In the genomic region with DNA sequence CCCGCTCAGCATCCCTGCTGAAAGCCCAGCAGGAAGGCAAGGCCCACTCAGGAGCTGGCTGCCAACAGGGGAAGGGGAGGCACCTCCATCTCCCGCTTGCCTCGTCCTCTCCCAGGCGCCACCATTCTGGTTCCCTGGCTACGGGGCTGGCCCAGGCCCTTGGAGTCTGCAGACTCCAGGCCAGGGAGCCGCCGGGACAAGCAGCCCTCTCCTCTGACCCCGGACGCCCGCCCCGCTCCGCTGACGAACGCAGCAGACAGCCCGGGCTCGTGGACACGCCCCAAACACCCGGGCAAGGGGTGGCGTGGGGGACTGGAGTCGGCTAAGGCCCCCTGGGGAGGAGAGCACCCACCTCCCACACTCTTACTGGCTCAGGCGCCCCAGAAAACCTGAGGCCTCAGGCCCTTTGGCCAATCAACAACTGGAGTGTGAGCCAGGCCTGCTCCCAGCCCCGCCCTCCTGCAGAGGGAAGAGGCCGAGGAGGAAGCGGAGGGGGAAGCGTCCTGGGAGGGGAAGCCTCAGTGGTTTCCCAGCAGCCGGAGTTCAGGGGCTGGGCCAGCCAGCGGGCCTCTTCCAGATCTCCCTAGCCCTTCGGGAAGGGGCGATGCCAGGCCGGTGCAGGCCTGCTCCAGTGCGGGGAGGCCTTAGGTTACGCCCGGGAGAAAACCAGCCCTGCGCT, we compare ENCODE assay signal across 8 cellular contexts. TPM values are rescaled to one million over a fixed set of nuclear protein-coding genes. Genes with fewer than 3 reads are reported as not detected.
DNase-seq lines count a peak whose midpoint lies in the region; ATAC-seq and TF ChIP-seq lines count a peak whose summit lies in the region.

No MANE protein-coding gene starts in this region.

- DNase-seq in EL (peak; percentile 100), SW480 (ENCODE audit: low spot score) (peak; percentile 91), MCF 10A (ENCODE audit: unreplicated experiment) (peak; percentile 98), iPS DF 19.7 (ENCODE audit: low read depth, low spot score) (peak; percentile 70), putamen (ENCODE audit: low spot score) (peak; percentile 77)

- no peak for TF ChIP-seq EP300 in Ishikawa (IDR thresholded peaks at IDR 0.05; ENCODE audit: borderline replicate concordance)

- CTCF ChIA-PET in MCF 10A (lab: Yijun Ruan, JAX) = no interaction called here

- H3K4me1 Mint-ChIP-seq in MCF 10A (ENCODE audit: insufficient read depth, unreplicated experiment) = peaks cover 27% of the 10 kb centered on the region

- H3K9me3 Mint-ChIP-seq in MCF 10A (ENCODE audit: unreplicated experiment) = no peaks in the 10 kb centered on the region

- TF ChIP-seq CTCF in MCF 10A (IDR thresholded peaks at IDR 0.05; ENCODE audit: unreplicated experiment) = no peak

- peak overlapping the region; percentile 73 for H3K27ac Mint-ChIP-seq in MCF 10A (ENCODE audit: low read depth, unreplicated experiment)

- H3K27me3 Mint-ChIP-seq in MCF 10A (ENCODE audit: insufficient read depth, unreplicated experiment) = no peaks in the 10 kb centered on the region

- H3K4me3 Mint-ChIP-seq in MCF 10A (ENCODE audit: unreplicated experiment) = peak overlapping the region; percentile 87

- no TSS peak for BruUV-seq in MCF 10A (replicated peaks; lab: Mats Ljungman, UMichigan)

- POLR2A ChIA-PET in MCF 10A (lab: Yijun Ruan, JAX) = interaction anchor here (0.6 to 3.6 kb wide), 3 partner anchors 10 to 259 kb away, joined by 3 to 27 read pairs (median 7); partner anchors contain the start of genes SGSM2 and TSR1

- peaks cover 5% of the 10 kb centered on the region for H3K36me3 Mint-ChIP-seq in MCF 10A (ENCODE audit: insufficient read depth, unreplicated experiment)

- ATAC-seq in HG02938 (IDR thresholded peaks at IDR 0.05; ENCODE audit: unreplicated experiment) (no peak), HG02642 (IDR thresholded peaks at IDR 0.05; ENCODE audit: poor library complexity, unreplicated experiment) (no peak)

- TF ChIP-seq RAD21 in Ishikawa (IDR thresholded peaks at IDR 0.05; ENCODE audit: low read depth) = no peak

- intact Hi-C loops in MCF 10A (cut with micrococcal nuclease) = no loop called here

TF ChIP-seq in Ishikawa, 13 proteins besides CTCF, POLR2A, EP300 and RAD21:
- TF ChIP-seq ZBTB7A (IDR thresholded peaks at IDR 0.05; ENCODE audit: low read depth) = no peak
- TF ChIP-seq TCF12 (IDR thresholded peaks at IDR 0.05; ENCODE audit: low read depth) = peak; percentile 59; the same call in 1 of the 2 replicates
- TF ChIP-seq YY1 (IDR thresholded peaks at IDR 0.05; ENCODE audit: low read depth) = no peak
- TF ChIP-seq MAX (IDR thresholded peaks at IDR 0.05) = peak; percentile 70
- TF ChIP-seq CEBPB (IDR thresholded peaks at IDR 0.05) = no peak
- no peak for TF ChIP-seq USF1 (IDR thresholded peaks at IDR 0.05)
- TF ChIP-seq, protein P1, sequence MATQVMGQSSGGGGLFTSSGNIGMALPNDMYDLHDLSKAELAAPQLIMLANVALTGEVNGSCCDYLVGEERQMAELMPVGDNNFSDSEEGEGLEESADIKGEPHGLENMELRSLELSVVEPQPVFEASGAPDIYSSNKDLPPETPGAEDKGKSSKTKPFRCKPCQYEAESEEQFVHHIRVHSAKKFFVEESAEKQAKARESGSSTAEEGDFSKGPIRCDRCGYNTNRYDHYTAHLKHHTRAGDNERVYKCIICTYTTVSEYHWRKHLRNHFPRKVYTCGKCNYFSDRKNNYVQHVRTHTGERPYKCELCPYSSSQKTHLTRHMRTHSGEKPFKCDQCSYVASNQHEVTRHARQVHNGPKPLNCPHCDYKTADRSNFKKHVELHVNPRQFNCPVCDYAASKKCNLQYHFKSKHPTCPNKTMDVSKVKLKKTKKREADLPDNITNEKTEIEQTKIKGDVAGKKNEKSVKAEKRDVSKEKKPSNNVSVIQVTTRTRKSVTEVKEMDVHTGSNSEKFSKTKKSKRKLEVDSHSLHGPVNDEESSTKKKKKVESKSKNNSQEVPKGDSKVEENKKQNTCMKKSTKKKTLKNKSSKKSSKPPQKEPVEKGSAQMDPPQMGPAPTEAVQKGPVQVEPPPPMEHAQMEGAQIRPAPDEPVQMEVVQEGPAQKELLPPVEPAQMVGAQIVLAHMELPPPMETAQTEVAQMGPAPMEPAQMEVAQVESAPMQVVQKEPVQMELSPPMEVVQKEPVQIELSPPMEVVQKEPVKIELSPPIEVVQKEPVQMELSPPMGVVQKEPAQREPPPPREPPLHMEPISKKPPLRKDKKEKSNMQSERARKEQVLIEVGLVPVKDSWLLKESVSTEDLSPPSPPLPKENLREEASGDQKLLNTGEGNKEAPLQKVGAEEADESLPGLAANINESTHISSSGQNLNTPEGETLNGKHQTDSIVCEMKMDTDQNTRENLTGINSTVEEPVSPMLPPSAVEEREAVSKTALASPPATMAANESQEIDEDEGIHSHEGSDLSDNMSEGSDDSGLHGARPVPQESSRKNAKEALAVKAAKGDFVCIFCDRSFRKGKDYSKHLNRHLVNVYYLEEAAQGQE (IDR thresholded peaks at IDR 0.05; ENCODE audit: low read depth) = no peak
- no peak for TF ChIP-seq FOXM1 (IDR thresholded peaks at IDR 0.05; ENCODE audit: borderline replicate concordance, low read depth)
- TF ChIP-seq TAF1 (IDR thresholded peaks at IDR 0.05; ENCODE audit: low read depth) = no peak
- no peak for TF ChIP-seq EGR1 (IDR thresholded peaks at IDR 0.05)
- no peak for TF ChIP-seq NFIC (IDR thresholded peaks at IDR 0.05)
- TF ChIP-seq CREB1 (IDR thresholded peaks at IDR 0.05; ENCODE audit: low read depth) = no peak
- TF ChIP-seq TEAD4 (IDR thresholded peaks at IDR 0.05) = no peak

RNA-seq across cellular contexts. Expression of gene MNT, which starts 4.2 kb away (rescaled TPM):
- 25.5 and 32.5 TPM in 2 replicates for total RNA-seq in MCF 10A (2022)

RNA-seq across cellular contexts. Expression of gene SGSM2, which starts 59.4 kb away (rescaled TPM):
- total RNA-seq in MCF 10A (2022) = 26.5 and 35.1 TPM in 2 replicates
